Comparison of ENCODE assay signal across 8 cellular contexts in genomic region chr5:102971693-102972293, GRCh38.
DNase-seq lines count a peak whose midpoint lies in the region; ATAC-seq, FAIRE-seq and TF ChIP-seq lines count a peak whose summit lies in the region.

No MANE protein-coding gene starts in this region.

- CTCF ChIA-PET in A549 (lab: Yijun Ruan, JAX) = interaction anchor here (0.6 to 2.5 kb wide), 31 partner anchors 9 to 433 kb away, joined by 3 to 22 read pairs (median 3); no protein-coding TSS in a partner anchor

- TF ChIP-seq CTCF in A549 (IDR thresholded peaks at IDR 0.05) (peak; percentile 68), chondrocyte (IDR thresholded peaks at IDR 0.05) (peak; percentile 86), mucosa of descending colon (IDR thresholded peaks at IDR 0.05) (no peak)

- WGBS in A549 (ENCODE audit: missing lambda C conversion rate) = 14% methylated on average over 1 of the region's 1 CpG

- peak overlapping the region; percentile 49 for H3K27ac Mint-ChIP-seq in chondrocyte (ENCODE audit: unreplicated experiment)

- H3K36me3 ChIP-seq in mucosa of descending colon (ENCODE audit: low read depth) = no peaks in the 10 kb centered on the region
- H3K36me3 ChIP-seq in H7 (replicated peaks; ENCODE audit: control insufficient read depth, insufficient read depth, low read length) = no peaks in the 10 kb centered on the region

- intact Hi-C loops in mucosa of descending colon (cut with DNase I, micrococcal nuclease) = loop anchor here in 1 of 2 donors (10.0 kb wide), 1 partner anchor 187 kb away; no protein-coding TSS in a partner anchor

- no peak overlapping the region for H3K4me2 ChIP-seq in A549

- peaks cover 20% of the 10 kb centered on the region for H3K4me1 Mint-ChIP-seq in chondrocyte (ENCODE audit: low read depth)

- H3K27me3 ChIP-seq in H7 (ENCODE audit: control insufficient read depth, insufficient read depth, low read length) = no peaks in the 10 kb centered on the region

- peak; percentile 15 to 42 for DNase-seq in A549 (ENCODE audit: low read depth in 1 of 2, low spot score in 1 of 2)
- peak; percentile 15 for DNase-seq in LoVo (ENCODE audit: low spot score)
- no peak for DNase-seq in chondrocyte (ENCODE audit: low spot score)
- DNase-seq in mucosa of descending colon = no peak
- DNase-seq in DMS79 (lab: John Stamatoyannopoulos, UW) = no peak
- no peak for DNase-seq in T1000 (lab: John Stamatoyannopoulos, UW)
- DNase-seq in H7 = no peak

- H3K36me3 Mint-ChIP-seq in chondrocyte (ENCODE audit: low read depth) = peaks cover 5% of the 10 kb centered on the region

- no peaks in the 10 kb centered on the region for H3K27me3 Mint-ChIP-seq in chondrocyte (ENCODE audit: low read depth)

- TF ChIP-seq EP300 in A549 (IDR thresholded peaks at IDR 0.05) = no peak

- H3K9me3 Mint-ChIP-seq in chondrocyte (ENCODE audit: low read depth) = no peaks in the 10 kb centered on the region

- no peak for TF ChIP-seq POLR2A in A549 (IDR thresholded peaks at IDR 0.05; ENCODE audit: low read length)

- no peak overlapping the region for H3K4me3 Mint-ChIP-seq in chondrocyte (ENCODE audit: unreplicated experiment)

- no peak overlapping the region for H3K4me3 ChIP-seq in A549
- no peak overlapping the region for H3K4me3 ChIP-seq in mucosa of descending colon
- no peak overlapping the region for H3K4me3 ChIP-seq in H7 (ENCODE audit: insufficient read depth, low read depth, low read length)

- H3K9me3 ChIP-seq in A549 (no peaks in the 10 kb centered on the region), mucosa of descending colon (no peaks in the 10 kb centered on the region)

- ATAC-seq in A549 (peak; percentile 84 to 89), GM18498 (IDR thresholded peaks at IDR 0.05; ENCODE audit: unreplicated experiment) (peak; percentile 59), mucosa of descending colon (peak; percentile 46)

- no peak for FAIRE-seq in A549 (lab: Jason Lieb, UNC)

- POLR2A ChIA-PET in A549 (lab: Yijun Ruan, JAX) = no interaction called here

- no peak overlapping the region for H3K27ac ChIP-seq in A549

- peak; percentile 67 to 77 for TF ChIP-seq RAD21 in A549 (conservative IDR thresholded peaks at IDR 0.05 in 1 of 2, IDR thresholded peaks at IDR 0.05 in 1 of 2)

- no peaks in the 10 kb centered on the region for H3K4me1 ChIP-seq in A549
- no peaks in the 10 kb centered on the region for H3K4me1 ChIP-seq in mucosa of descending colon (ENCODE audit: low read depth)

TF ChIP-seq in A549, 52 proteins besides CTCF, POLR2A, EP300 and RAD21:
- TF ChIP-seq SMC3 (IDR thresholded peaks at IDR 0.05) (peak; percentile 78), FOSB (CRISPR knock-in tag; IDR thresholded peaks at IDR 0.05) (no peak)
TF ChIP-seq in A549: peak in this region for 1.

Comparison
In these comparisons a context has a peak if more than half of its experiments do, and no peak if none do; other contexts are left out.
1. DNase-seq: peak in A549 (2 of 2) and LoVo (single experiment); none in chondrocyte (single experiment), mucosa of descending colon (0 of 3), DMS79 (single experiment), T1000 (single experiment) and H7 (single experiment).
2. Peak in every context shown above with its lines, with median percentiles within 50 percentile points of each other: ATAC-seq.